Comparison of ENCODE assay signal across 16 cellular contexts in genomic region chr1:182348916-182349747, GRCh38. TPM values are rescaled to one million over a fixed set of nuclear protein-coding genes. Genes with fewer than 3 reads are reported as not detected.
DNase-seq lines count a peak whose midpoint lies in the region; ATAC-seq and TF ChIP-seq lines count a peak whose summit lies in the region.
"Had no signal": no experiment of that assay in that cellular context is flagged by ENCODE, and none has a peak within 500 bp of the region (broad histone marks: within the 10 kb centered on the region; RNA-seq: fewer than 3 reads in every experiment).

No MANE protein-coding gene starts in this region.

- H3K4me1 ChIP-seq in adipocyte (ENCODE audit: control insufficient read depth, insufficient read depth, low read length) (peaks cover 26% of the 10 kb centered on the region), psoas muscle (peaks cover 25% of the 10 kb centered on the region)
- H3K4me1 ChIP-seq: breast epithelium had no signal

- POLR2A ChIA-PET in AG04449 (lab: Yijun Ruan, JAX): no interaction called here

- WGBS in psoas muscle, 3 donors: 26 to 35% (median 34%) methylated on average over 7 of the region's 7 CpGs

- peak; percentile 87 for ATAC-seq in Right ventricle myocardium superior (ENCODE audit: poor library complexity)
- peak; percentile 79 to 88 (median 84) for ATAC-seq in psoas muscle
- no peak for ATAC-seq in HG03432 (IDR thresholded peaks at IDR 0.05; ENCODE audit: unreplicated experiment)
- ATAC-seq in HG03095 (IDR thresholded peaks at IDR 0.05; ENCODE audit: unreplicated experiment): no peak
- ATAC-seq: T-cell had no signal

- H3K9me3 ChIP-seq in adipocyte (ENCODE audit: control insufficient read depth, low read length): no peaks in the 10 kb centered on the region
- H3K9me3 ChIP-seq in psoas muscle: no peaks in the 10 kb centered on the region
- H3K9me3 ChIP-seq: breast epithelium had no signal

- H3K4me3 ChIP-seq in AG04449 (ENCODE audit: low read depth, low read length) (no peak overlapping the region), adipocyte (ENCODE audit: low read length) (no peak overlapping the region), psoas muscle (no peak overlapping the region)
- H3K4me3 ChIP-seq: breast epithelium had no signal

- H3K36me3 ChIP-seq in adipocyte (ENCODE audit: control insufficient read depth, insufficient read depth, low read length, severe bottlenecking): no peaks in the 10 kb centered on the region
- H3K36me3 ChIP-seq in psoas muscle (ENCODE audit: insufficient read depth in 1 of 2, low read depth in 1 of 2): no peaks in the 10 kb centered on the region
- H3K36me3 ChIP-seq: breast epithelium had no signal

- H3K27ac ChIP-seq in psoas muscle: peak overlapping the region; percentile 87
- H3K27ac ChIP-seq: breast epithelium had no signal

- CTCF ChIA-PET in AG04449 (lab: Yijun Ruan, JAX): no interaction called here

- H3K27me3 ChIP-seq in adipocyte (replicated peaks; ENCODE audit: control insufficient read depth, insufficient read depth, low read length) (no peaks in the 10 kb centered on the region), psoas muscle (ENCODE audit: insufficient read depth in 3 of 3, low read length in 2 of 3) (no peaks in the 10 kb centered on the region)
- H3K27me3 ChIP-seq: breast epithelium had no signal

- intact Hi-C loops in Right ventricle myocardium superior (cut with DNase I) (no loop called here), psoas muscle (cut with DNase I) (loop anchor here (2.0 kb wide), 1 partner anchor 58 kb away; no protein-coding TSS in a partner anchor)

- no peak overlapping the region for H3K9ac ChIP-seq in adipocyte (ENCODE audit: low read length)

- no peak for TF ChIP-seq CTCF in AG04449 (IDR thresholded peaks at IDR 0.05; ENCODE audit: insufficient read depth, low read length, missing control alignments)
- TF ChIP-seq CTCF in psoas muscle (IDR thresholded peaks at IDR 0.05): no peak

- peak; percentile 5 for DNase-seq in AG04449 (ENCODE audit: low read depth, low spot score)
- peak; percentile 87 for DNase-seq in adipocyte (ENCODE audit: low read depth)
- peak; percentile 46 for DNase-seq in Right ventricle myocardium superior
- DNase-seq in psoas muscle: peak; percentile 74 to 89
- DNase-seq in NK-92 (lab: John Stamatoyannopoulos, UW; ENCODE audit: unreplicated experiment): no peak
- DNase-seq in KG1 (lab: John Stamatoyannopoulos, UW): no peak
- DNase-seq: activated CD4-positive, alpha-beta T cell treated with anti-CD3 and anti-CD28 coated beads, Interleukin-2, amount 50 U/mL, for 1 hour; NCI-H2171; T-cell had no signal

RNA-seq across cellular contexts. Expression of gene GLUL, which starts 42.5 kb away (rescaled TPM):
- total RNA-seq in Right ventricle myocardium superior (384 TPM), psoas muscle (1,000 to 10,000 TPM; 1,167 to 6,689 (median 3,344) TPM)
- 1,000 to 10,000 TPM; 1,157 to 3,633 (median 2,051) TPM for polyA plus RNA-seq in psoas muscle

RNA-seq across cellular contexts. Expression of gene TEDDM1, which starts 51.3 kb away (rescaled TPM):
- total RNA-seq in Right ventricle myocardium superior (not detected), psoas muscle (not detected)
- polyA plus RNA-seq in psoas muscle: not detected
- total RNA-seq: A673; activated T-helper 2 cell treated with anti-CD3 and anti-CD28 coated beads, Interferon-gamma antibody, Interleukin-2, Interleukin-4, amounts not matched to agents 10 μg/mL and 5 μg/mL and 100 μg/mL, durations not matched to agents 14 hours and 24 hours and 36 hours; breast epithelium; pulmonary artery endothelial cell; T-cell; temporal lobe had no signal

Comparison
In these comparisons a context has a peak if more than half of its experiments do, and no peak if none do; other contexts are left out.
1. DNase-seq: peak in AG04449 (single experiment), adipocyte (single experiment), Right ventricle myocardium superior (single experiment) and psoas muscle (2 of 2); none in NK-92 (single experiment) and KG1 (single experiment).
2. ATAC-seq: peak in Right ventricle myocardium superior (single experiment) and psoas muscle (4 of 4); none in HG03432 (single experiment) and HG03095 (single experiment).